ENCODE assay signal across 16 cellular contexts in genomic region chr22:41201146-41201545, GRCh38.
"Had no signal": no experiment of that assay in that cellular context is flagged by ENCODE, and none has a peak within 500 bp of the region (broad histone marks: within the 10 kb centered on the region; RNA-seq: fewer than 3 reads in every experiment).

No MANE protein-coding gene starts in this region.

- H3K4me1 ChIP-seq: foreskin keratinocyte had no signal

- H3K27ac ChIP-seq: brain microvascular endothelial cell, dorsolateral prefrontal cortex, foreskin keratinocyte, left ventricle myocardium inferior had no signal

- H3K36me3 ChIP-seq: brain microvascular endothelial cell, left ventricle myocardium inferior had no signal

- DNase-seq: activated CD4-positive, alpha-beta memory T cell treated with anti-CD3 and anti-CD28 coated beads, Interleukin-2, amount 10 ng/mL, durations not matched to agents 7 days and 5 days; activated CD4-positive, alpha-beta T cell treated with anti-CD3 and anti-CD28 coated beads for 1 hour; activated gamma-delta T cell treated with Interleukin-2 at 50 U/mL for 16 hours; activated naive CD8-positive, alpha-beta T cell treated with anti-CD3 and anti-CD28 coated beads for 36 hours; activated T-cell treated with anti-CD3 and anti-CD28 coated beads, Interleukin-2, amount 50 U/mL, for 48 hours; brain microvascular endothelial cell; dorsolateral prefrontal cortex; head of caudate nucleus; islet precursor cell; left ventricle myocardium inferior; mesendoderm; stimulated activated CD4-positive, alpha-beta T cell treated with anti-CD3 and anti-CD28 coated beads, Interleukin-4, amount 100 ng/mL, for 1 hour; stimulated activated CD8-positive, alpha-beta memory T cell treated with anti-CD3 and anti-CD28 coated beads, Interleukin-4, amount 100 ng/mL, for 48 hours; stimulated activated naive CD8-positive, alpha-beta T cell treated with anti-CD3 and anti-CD28 coated beads, Interleukin-15, Interleukin-2, amounts not matched to agents 100 U/mL and 50 U/mL, for 24 hours; T-helper 2 cell had no signal

- H3K9me3 ChIP-seq: left ventricle myocardium inferior had no signal

- ATAC-seq: foreskin keratinocyte; stimulated activated naive CD8-positive, alpha-beta T cell treated with anti-CD3 and anti-CD28 coated beads, Interleukin-15, Interleukin-2, amounts not matched to agents 100 U/mL and 50 U/mL, for 24 hours had no signal

- H3K4me3 ChIP-seq: dorsolateral prefrontal cortex, left ventricle myocardium inferior had no signal

- H3K27me3 ChIP-seq: brain microvascular endothelial cell, dorsolateral prefrontal cortex had no signal
